8 cellular contexts compared by ENCODE assay signal in the genomic region with DNA sequence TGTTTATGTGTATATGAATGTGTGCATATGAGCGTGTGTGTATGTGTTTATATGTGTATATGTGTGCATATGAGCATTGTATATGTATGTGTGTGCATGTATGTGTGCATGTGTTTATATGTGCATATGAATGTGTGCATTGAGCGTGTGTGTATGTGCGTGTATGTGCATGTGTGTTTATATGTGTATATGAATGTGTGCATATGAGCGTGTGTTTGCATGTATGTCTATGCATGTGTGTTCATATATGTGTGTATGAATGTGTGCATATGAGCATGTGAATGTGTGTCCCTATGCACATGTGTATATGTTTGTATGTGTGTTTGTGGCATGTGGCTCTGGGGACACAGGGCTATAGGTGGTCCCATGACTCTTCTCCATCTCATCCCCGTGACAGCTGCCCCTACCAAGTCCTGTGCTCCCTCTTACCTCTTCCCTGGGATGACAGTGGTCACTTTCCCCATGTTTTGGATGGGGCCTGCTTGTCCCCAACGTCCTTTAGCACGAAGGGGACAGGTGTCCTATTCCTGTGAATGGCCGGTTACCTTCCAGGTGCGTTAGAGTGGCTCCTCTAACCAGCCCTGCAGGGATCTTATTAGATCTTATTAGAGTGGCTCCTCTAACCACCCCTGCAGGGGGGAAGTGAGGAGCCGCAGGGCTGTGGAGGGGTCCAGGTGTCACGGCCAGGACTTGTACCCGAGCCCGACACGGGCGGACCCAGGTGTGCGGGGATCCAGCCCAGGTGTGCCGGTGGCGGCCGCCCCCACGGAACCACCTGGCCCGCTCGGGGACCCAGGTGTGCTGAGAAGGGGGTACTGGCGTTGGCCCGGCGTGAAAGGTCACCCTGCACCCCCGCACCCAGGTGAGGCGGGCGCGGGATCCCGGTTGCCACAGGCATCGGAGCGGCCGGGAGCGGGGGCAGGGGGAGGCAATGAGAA.
DNase-seq lines count a peak whose midpoint lies in the region; ATAC-seq, FAIRE-seq and TF ChIP-seq lines count a peak whose summit lies in the region.

No MANE protein-coding gene starts in this region.

- no peak for FAIRE-seq in kidney (lab: Jason Lieb, UNC)

- TF ChIP-seq CTCF in AG04450 (IDR thresholded peaks at IDR 0.05; ENCODE audit: low read depth, low read length) (no peak), kidney (IDR thresholded peaks at IDR 0.05; ENCODE audit: borderline replicate concordance, extremely low read depth, insufficient read depth) (no peak), thyroid gland (IDR thresholded peaks at IDR 0.05) (no peak)

- ATAC-seq in GM21825 (IDR thresholded peaks at IDR 0.05; ENCODE audit: unreplicated experiment) (peak; percentile 7), GM18517 (IDR thresholded peaks at IDR 0.05; ENCODE audit: unreplicated experiment) (no peak)

- DNase-seq in AG04450 (ENCODE audit: low read depth, low spot score): no peak
- DNase-seq in activated CD4-positive, alpha-beta memory T cell treated with anti-CD3 and anti-CD28 coated beads, Interleukin-2, amount 10 ng/mL, durations not matched to agents 7 days and 5 days: no peak
- no peak for DNase-seq in kidney
- DNase-seq in thyroid gland: no peak
- DNase-seq in ecto neural progenitor cell (ENCODE audit: low spot score): no peak
- DNase-seq in AML-193 (lab: John Stamatoyannopoulos, UW): no peak

- H3K9me3 ChIP-seq in AG04450 (ENCODE audit: control insufficient read depth, insufficient read depth, low read length) (no peaks in the 10 kb centered on the region; the same call in 1 of the 2 replicates), kidney (ENCODE audit: control insufficient read depth in 1 of 2, low read length in 2 of 2) (no peaks in the 10 kb centered on the region), thyroid gland (no peaks in the 10 kb centered on the region)

- H3K9me3 Mint-ChIP-seq in activated CD4-positive, alpha-beta memory T cell treated with anti-CD3 and anti-CD28 coated beads, Interleukin-2, amount 10 ng/mL, durations not matched to agents 7 days and 5 days: no peaks in the 10 kb centered on the region

- H3K36me3 ChIP-seq in kidney (ENCODE audit: control insufficient read depth in 1 of 2, insufficient read depth in 2 of 2, low read length in 2 of 2) (no peaks in the 10 kb centered on the region), thyroid gland (no peaks in the 10 kb centered on the region)

- H3K27ac ChIP-seq in AG04450 (ENCODE audit: low read depth, low read length) (no peak overlapping the region), kidney (ENCODE audit: low read depth in 2 of 2, low read length in 2 of 2) (no peak overlapping the region), thyroid gland (peak overlapping the region in 2 of 3 donors; percentile 48 to 49)

- H3K36me3 Mint-ChIP-seq in activated CD4-positive, alpha-beta memory T cell treated with anti-CD3 and anti-CD28 coated beads, Interleukin-2, amount 10 ng/mL, durations not matched to agents 7 days and 5 days (ENCODE audit: low read depth): no peaks in the 10 kb centered on the region

- intact Hi-C loops in kidney (cut with DNase I): loop anchor here (5.0 kb wide), 1 partner anchor 159 kb away; no protein-coding TSS in a partner anchor
- intact Hi-C loops in thyroid gland (cut with DNase I): loop anchor here (5.0 kb wide), 1 partner anchor 159 kb away; no protein-coding TSS in a partner anchor

- H3K9ac ChIP-seq in kidney (ENCODE audit: low read length in 2 of 2): peak overlapping the region; percentile 33 to 58

- TF ChIP-seq POLR2A in thyroid gland (IDR thresholded peaks at IDR 0.05): no peak

- peak overlapping the region; percentile 39 for H3K4me3 Mint-ChIP-seq in activated CD4-positive, alpha-beta memory T cell treated with anti-CD3 and anti-CD28 coated beads, Interleukin-2, amount 10 ng/mL, durations not matched to agents 7 days and 5 days

- H3K27me3 Mint-ChIP-seq in activated CD4-positive, alpha-beta memory T cell treated with anti-CD3 and anti-CD28 coated beads, Interleukin-2, amount 10 ng/mL, durations not matched to agents 7 days and 5 days: peaks cover 16% of the 10 kb centered on the region

- H3K4me1 Mint-ChIP-seq in activated CD4-positive, alpha-beta memory T cell treated with anti-CD3 and anti-CD28 coated beads, Interleukin-2, amount 10 ng/mL, durations not matched to agents 7 days and 5 days: peaks cover 17% of the 10 kb centered on the region

- H3K4me1 ChIP-seq in kidney (ENCODE audit: control insufficient read depth in 1 of 2, insufficient read depth in 1 of 2, low read depth in 1 of 2, low read length in 2 of 2) (peaks cover 0 to 8% of the 10 kb centered on the region in 2 donors), thyroid gland (peaks cover 4 to 12% of the 10 kb centered on the region in 2 donors)

- H3K27me3 ChIP-seq in AG04450 (ENCODE audit: control insufficient read depth, insufficient read depth, low read length) (no peaks in the 10 kb centered on the region), thyroid gland (no peaks in the 10 kb centered on the region)

- H3K27ac Mint-ChIP-seq in activated CD4-positive, alpha-beta memory T cell treated with anti-CD3 and anti-CD28 coated beads, Interleukin-2, amount 10 ng/mL, durations not matched to agents 7 days and 5 days: no peak overlapping the region

- peak overlapping the region; percentile 62 for H3K4me3 ChIP-seq in AG04450 (ENCODE audit: low read depth, low read length)
- peak overlapping the region; percentile 16 to 46 for H3K4me3 ChIP-seq in kidney (ENCODE audit: low read length in 2 of 2)
- H3K4me3 ChIP-seq in thyroid gland (replicated peaks in 1 of 3): peak overlapping the region in 2 of 3 donors; percentile 25 to 36

- POLR2A ChIA-PET in AG04450 (lab: Yijun Ruan, JAX): no interaction called here
- POLR2A ChIA-PET in activated CD4-positive, alpha-beta memory T cell treated with anti-CD3 and anti-CD28 coated beads, Interleukin-2, amount 10 ng/mL, durations not matched to agents 7 days and 5 days (lab: Charles Lee): no interaction called here

- CTCF ChIA-PET in AG04450 (lab: Charles Lee): no interaction called here
- CTCF ChIA-PET in activated CD4-positive, alpha-beta memory T cell treated with anti-CD3 and anti-CD28 coated beads, Interleukin-2, amount 10 ng/mL, durations not matched to agents 7 days and 5 days (lab: Charles Lee): no interaction called here

- 62 to 78% methylated on average over 14 of the region's 34 CpGs for WGBS in thyroid gland, 2 donors

Comparison
In these comparisons a context has a peak if more than half of its experiments do, and no peak if none do; other contexts are left out.
1. H3K27ac ChIP-seq: peak in thyroid gland (2 of 3); none in AG04450 (single experiment) and kidney (0 of 2).
2. Peak in every context shown above with its lines, with median percentiles within 50 percentile points of each other: H3K4me3 ChIP-seq.